ENCODE assay signal across 3 cellular contexts in the genomic region with DNA sequence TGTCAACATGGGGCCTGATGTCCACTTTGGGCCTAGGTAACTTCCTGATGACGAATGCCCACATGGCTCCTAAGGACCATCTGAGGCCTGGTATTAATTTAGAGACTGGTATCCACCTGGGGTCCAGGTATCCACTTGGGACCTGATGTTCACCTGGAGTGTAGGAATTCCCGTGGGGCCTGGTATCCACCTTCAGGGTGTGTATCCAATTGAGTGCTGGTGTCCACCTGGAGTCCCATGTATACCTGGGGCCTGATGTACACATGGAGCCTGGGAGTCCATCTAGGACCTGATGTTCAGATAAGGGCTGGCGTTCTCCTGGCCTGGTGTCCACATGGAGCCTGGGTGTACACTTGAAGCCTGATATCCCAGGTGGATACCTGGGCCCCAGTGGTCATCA.
DNase-seq lines count a peak whose midpoint lies in the region.
"Not testable (repeated sequence)": the region's sequence is repeated elsewhere in the genome, so short reads cannot be mapped to it uniquely, and the experiment has no call there.

No MANE protein-coding gene starts in this region.

- H3K9me2 ChIP-seq in Karpas-422 (replicated peaks; ENCODE audit: insufficient read depth, low read length), result not testable (repeated sequence)

- peak; percentile 2 for DNase-seq in Karpas-422
- DNase-seq in fibroblast of gingiva (ENCODE audit: low read depth), result peak; percentile 0
- peak; percentile 32 for DNase-seq in posterior vena cava (ENCODE audit: low spot score)

- H3K4me3 ChIP-seq in Karpas-422 (ENCODE audit: low read length), result not testable (repeated sequence)

- H3K9ac ChIP-seq in Karpas-422 (ENCODE audit: low read length), result not testable (repeated sequence)

- H3K36me3 ChIP-seq in Karpas-422 (ENCODE audit: insufficient read depth, low read length), result not testable (repeated sequence)

- not testable (repeated sequence) for H3K79me2 ChIP-seq in Karpas-422 (ENCODE audit: low read length)

- H3K27me3 ChIP-seq in Karpas-422 (ENCODE audit: low read length), result not testable (repeated sequence)

- not testable (repeated sequence) for H3K4me1 ChIP-seq in Karpas-422 (ENCODE audit: low read length)

- not testable (repeated sequence) for H3K4me2 ChIP-seq in Karpas-422 (ENCODE audit: low read depth, low read length, poor library complexity, severe bottlenecking)

- not testable (repeated sequence) for H3K9me3 ChIP-seq in Karpas-422 (ENCODE audit: low read length)

- not testable (repeated sequence) for H2AFZ ChIP-seq in Karpas-422 (ENCODE audit: low read length)

- H3K27ac ChIP-seq in Karpas-422 (ENCODE audit: low read length), result not testable (repeated sequence)

- intact Hi-C loops in posterior vena cava (cut with DNase I), result not testable (repeated sequence)

- H4K20me1 ChIP-seq in Karpas-422 (ENCODE audit: insufficient read depth, low read depth, low read length), result not testable (repeated sequence)
